8 cellular contexts compared by ENCODE assay signal in genomic region chr11:57527056-57527631, GRCh38. TPM values are rescaled to one million over a fixed set of nuclear protein-coding genes. Genes with fewer than 3 reads are reported as not detected.
DNase-seq lines count a peak whose midpoint lies in the region; ATAC-seq and TF ChIP-seq lines count a peak whose summit lies in the region.

No MANE protein-coding gene starts in this region.

- H3K79me2 ChIP-seq in hepatocyte = peaks cover 14% of the 10 kb centered on the region

- TF ChIP-seq CTCF in hepatocyte (IDR thresholded peaks at IDR 0.05; ENCODE audit: poor library complexity) (peak; percentile 97), spleen (IDR thresholded peaks at IDR 0.05 in 8 of 11, conservative IDR thresholded peaks at IDR 0.05 in 3 of 11) (peak; percentile 77 to 92 (median 89))

- H3K4me3 ChIP-seq in hepatocyte (no peak overlapping the region), spleen (no peak overlapping the region)

- no peaks in the 10 kb centered on the region for H3K36me3 ChIP-seq in hepatocyte (replicated peaks; ENCODE audit: insufficient read depth, low read depth)
- H3K36me3 ChIP-seq in spleen = peaks cover 0 to 18% (median 7%) of the 10 kb centered on the region in 6 donors

- WGBS in hepatocyte (ENCODE audit: low lambda C conversion rate, missing lambda C conversion rate) = 17% methylated on average over 7 of the region's 7 CpGs
- WGBS in spleen, 5 donors = 23 to 25% (median 24%) methylated on average over 7 of the region's 7 CpGs

- H3K4me2 ChIP-seq in hepatocyte = no peak overlapping the region

- H3K27ac ChIP-seq in hepatocyte = no peak overlapping the region
- no peak overlapping the region for H3K27ac ChIP-seq in spleen

- intact Hi-C loops in spleen (cut with DNase I; ENCODE audit: low total_unique reads) = loop anchor here (2.0 to 5.0 kb wide), 2 partner anchors 35 to 70 kb away; no protein-coding TSS in a partner anchor

- H3K9me3 ChIP-seq in hepatocyte (ENCODE audit: low read depth) (no peaks in the 10 kb centered on the region), spleen (no peaks in the 10 kb centered on the region)

- H2AFZ ChIP-seq in hepatocyte = no peak overlapping the region

- ATAC-seq in HG03280 (IDR thresholded peaks at IDR 0.05; ENCODE audit: unreplicated experiment) (no peak), GM21576 (IDR thresholded peaks at IDR 0.05; ENCODE audit: unreplicated experiment) (no peak)

- no peaks in the 10 kb centered on the region for H4K20me1 ChIP-seq in hepatocyte (ENCODE audit: insufficient read depth, poor library complexity, severe bottlenecking)

- DNase-seq in Daoy (ENCODE audit: low read depth) = peak; percentile 57
- DNase-seq in LHCN-M2 (ENCODE audit: low read depth) = peak; percentile 44
- peak; percentile 31 to 73 (median 60) for DNase-seq in T-helper 1 cell
- peak; percentile 49 for DNase-seq in amniotic epithelial cell (ENCODE audit: low read depth)
- peak; percentile 87 for DNase-seq in hepatocyte (ENCODE audit: low spot score)
- peak; percentile 87 for DNase-seq in spleen

- no peak for TF ChIP-seq POLR2A in spleen (IDR thresholded peaks at IDR 0.05)

- no peaks in the 10 kb centered on the region for H3K4me1 ChIP-seq in hepatocyte (ENCODE audit: insufficient read depth)
- H3K4me1 ChIP-seq in spleen = peaks cover 13 to 44% (median 28%) of the 10 kb centered on the region in 6 donors

- H3K27me3 ChIP-seq in hepatocyte (no peaks in the 10 kb centered on the region), spleen (replicated peaks in 1 of 7) (no peaks in the 10 kb centered on the region)

- H3K9me2 ChIP-seq in hepatocyte (replicated peaks; ENCODE audit: insufficient read depth) = no peaks in the 10 kb centered on the region

RNA-seq across cellular contexts. Expression of gene TIMM10, which starts 3.4 kb away (rescaled TPM):
- 164 and 188 TPM in 2 replicates for total RNA-seq in Daoy (2014; rRNA removed; shearing (Covaris generic))
- total RNA-seq in LHCN-M2 (2014; rRNA removed) = 46.7 and 53.8 TPM in 2 replicates
- polyA plus RNA-seq in LHCN-M2 (2012) = 104 TPM
- 23.3 and 31.2 TPM in 2 replicates for total RNA-seq in hepatocyte
- 84.0 and 99.4 TPM in 2 replicates for polyA plus RNA-seq in hepatocyte
- 10 to 100 TPM; 28.1 to 58.7 (median 39.0) TPM for total RNA-seq in spleen
- 10 to 100 TPM; 38.7 to 57.4 (median 56.1) TPM for polyA plus RNA-seq in spleen

RNA-seq across cellular contexts. Expression of gene SMTNL1, which starts 10.3 kb away (rescaled TPM):
- total RNA-seq in Daoy (2014; rRNA removed; shearing (Covaris generic)) = not detected in 2 replicates
- not detected in 2 replicates for total RNA-seq in LHCN-M2 (2014; rRNA removed)
- not detected for polyA plus RNA-seq in LHCN-M2 (2012)
- total RNA-seq in hepatocyte = not detected in 2 replicates
- polyA plus RNA-seq in hepatocyte = 0.19 TPM in 1 of 2 replicates, not detected in the other
- total RNA-seq in spleen = not detected
- not detected for polyA plus RNA-seq in spleen

RNA-seq across cellular contexts. Expression of gene SLC43A1, which starts 11.6 kb away (rescaled TPM):
- 5.6 and 9.0 TPM in 2 replicates for total RNA-seq in Daoy (2014; rRNA removed; shearing (Covaris generic))
- total RNA-seq in LHCN-M2 (2014; rRNA removed) (5.1 and 7.7 TPM in 2 replicates), hepatocyte (40.4 and 42.2 TPM in 2 replicates), spleen (10 to 100 TPM in 5 of 7 donors, 1 to 10 TPM in 2; 7.0 to 16.1 (median 13.0) TPM)
- 3.3 TPM for polyA plus RNA-seq in LHCN-M2 (2012)
- polyA plus RNA-seq in hepatocyte (23.4 and 39.5 TPM in 2 replicates), spleen (1 to 10 TPM; 6.2 to 8.4 (median 6.4) TPM)

RNA-seq across cellular contexts. Expression of gene UBE2L6, which starts 40.3 kb away (rescaled TPM):
- total RNA-seq in Daoy (2014; rRNA removed; shearing (Covaris generic)) = 22.4 and 29.8 TPM in 2 replicates
- total RNA-seq in LHCN-M2 (2014; rRNA removed) = 25.8 and 48.2 TPM in 2 replicates
- polyA plus RNA-seq in LHCN-M2 (2012) = 71.1 TPM
- total RNA-seq in hepatocyte = 40.6 and 45.7 TPM in 2 replicates
- polyA plus RNA-seq in hepatocyte = 109 and 113 TPM in 2 replicates
- total RNA-seq in spleen = 100 to 1,000 TPM in 5 of 7 donors, 10 to 100 TPM in 2; 74.2 to 137 (median 112) TPM
- polyA plus RNA-seq in spleen = 100 to 1,000 TPM in 1 of 3 donors, 10 to 100 TPM in 2; 46.8 to 135 (median 79.5) TPM
